ENCODE assay signal across 12 cellular contexts in the genomic region with DNA sequence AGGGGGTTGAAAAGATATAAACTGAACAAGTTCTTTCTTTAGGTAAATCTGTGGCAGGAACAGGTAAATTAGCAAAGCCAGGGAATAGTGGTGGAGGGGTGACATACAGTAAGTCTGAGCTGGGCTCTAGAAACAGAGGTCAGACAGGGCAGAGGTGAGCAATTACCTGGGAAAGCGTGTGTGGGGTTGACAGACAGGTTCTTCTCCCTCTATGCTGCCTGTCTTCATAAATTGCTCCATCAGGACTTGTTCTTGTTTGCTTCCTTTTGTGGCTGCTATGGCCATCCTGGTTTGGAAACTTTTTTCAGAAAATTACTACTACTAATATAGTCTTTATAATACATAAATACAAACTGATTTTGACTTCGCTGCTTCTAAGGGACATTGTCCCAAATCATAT. TPM values are rescaled to one million over a fixed set of nuclear protein-coding genes. Genes with fewer than 3 reads are reported as not detected.
A peak's percentile ranks its signal among the peaks of the same experiment; 100 is the strongest.
DNase-seq lines count a peak whose midpoint lies in the region; ATAC-seq and TF ChIP-seq lines count a peak whose summit lies in the region.
"Had no signal": no experiment of that assay in that cellular context is flagged by ENCODE, and none has a peak within 500 bp of the region (broad histone marks: within the 10 kb centered on the region; RNA-seq: fewer than 3 reads in every experiment).

No MANE protein-coding gene starts in this region.

- H3K4me2 ChIP-seq in OCI-LY3 (ENCODE audit: low read length): peak overlapping the region; percentile 88
- H3K4me2 ChIP-seq in trophoblast cell (ENCODE audit: low read length): no peak overlapping the region

- no peaks in the 10 kb centered on the region for H3K9me3 Mint-ChIP-seq in activated CD4-positive, alpha-beta T cell treated with anti-CD3 and anti-CD28 coated beads for 36 hours (ENCODE audit: low read depth)
- no peaks in the 10 kb centered on the region for H3K9me3 Mint-ChIP-seq in effector memory CD8-positive, alpha-beta T cell

- H3K9me3 ChIP-seq in OCI-LY3 (ENCODE audit: insufficient read depth, low read length) (no peaks in the 10 kb centered on the region), trophoblast cell (ENCODE audit: insufficient read depth, low read depth, low read length) (peaks cover 3% of the 10 kb centered on the region), upper lobe of left lung (no peaks in the 10 kb centered on the region)
- H3K9me3 ChIP-seq: transverse colon had no signal

- H3K79me2 ChIP-seq in OCI-LY3 (ENCODE audit: low read length) (peaks cover 90% of the 10 kb centered on the region), trophoblast cell (ENCODE audit: control insufficient read depth, insufficient read depth, low read length, poor library complexity) (peaks cover 9% of the 10 kb centered on the region)

- TF ChIP-seq EP300 in upper lobe of left lung (IDR thresholded peaks at IDR 0.05): no peak

- H3K36me3 ChIP-seq in OCI-LY3 (replicated peaks; ENCODE audit: low read depth, low read length) (peaks cover 55% of the 10 kb centered on the region), trophoblast cell (ENCODE audit: control insufficient read depth in 1 of 2, insufficient read depth in 2 of 2, low read length in 2 of 2) (peaks cover 7 to 10% of the 10 kb centered on the region in 2 experiments), upper lobe of left lung (peaks cover 3 to 45% (median 12%) of the 10 kb centered on the region in 4 donors)

- H3K27ac ChIP-seq in OCI-LY3 (ENCODE audit: low read length) (peak overlapping the region; percentile 96), trophoblast cell (ENCODE audit: low read depth, low read length) (no peak overlapping the region), upper lobe of left lung (peak overlapping the region in 1 of 4 donors; percentile 11)

- H4K8ac ChIP-seq in trophoblast cell (ENCODE audit: low read depth, low read length): no peak overlapping the region

- CTCF ChIA-PET in activated CD4-positive, alpha-beta T cell treated with anti-CD3 and anti-CD28 coated beads for 36 hours (lab: Charles Lee): interaction anchor here (1.0 kb wide), 1 partner anchor 51 kb away, joined by 4 read pairs; no protein-coding TSS in a partner anchor

- H3K14ac ChIP-seq in trophoblast cell (ENCODE audit: low read length): no peak overlapping the region

- POLR2A ChIA-PET in activated CD4-positive, alpha-beta T cell treated with anti-CD3 and anti-CD28 coated beads for 36 hours (lab: Charles Lee): interaction anchor here (0.6 kb wide), 1 partner anchor 15 kb away, joined by 5 read pairs; no protein-coding TSS in a partner anchor

- intact Hi-C loops in activated CD4-positive, alpha-beta T cell treated with anti-CD3 and anti-CD28 coated beads for 36 hours (cut with DNase I, micrococcal nuclease): no loop called here

- peaks cover 40% of the 10 kb centered on the region for H3K4me1 Mint-ChIP-seq in activated CD4-positive, alpha-beta T cell treated with anti-CD3 and anti-CD28 coated beads for 36 hours
- peaks cover 22 to 39% of the 10 kb centered on the region in 2 donors for H3K4me1 Mint-ChIP-seq in effector memory CD8-positive, alpha-beta T cell (ENCODE audit: low read depth in 2 of 2)

- H3K9ac ChIP-seq in OCI-LY3 (ENCODE audit: low read length): no peak overlapping the region
- H3K9ac ChIP-seq in trophoblast cell (ENCODE audit: low read length): no peak overlapping the region

- H4K12ac ChIP-seq in trophoblast cell (ENCODE audit: low read depth, low read length): no peak overlapping the region

- H3K36me3 Mint-ChIP-seq in activated CD4-positive, alpha-beta T cell treated with anti-CD3 and anti-CD28 coated beads for 36 hours (ENCODE audit: low read depth): peaks cover 56% of the 10 kb centered on the region
- H3K36me3 Mint-ChIP-seq in effector memory CD8-positive, alpha-beta T cell (ENCODE audit: insufficient read depth): peaks cover 75% of the 10 kb centered on the region

- peak overlapping the region; percentile 52 for H3K27ac Mint-ChIP-seq in activated CD4-positive, alpha-beta T cell treated with anti-CD3 and anti-CD28 coated beads for 36 hours
- peak overlapping the region; percentile 1 to 61 for H3K27ac Mint-ChIP-seq in effector memory CD8-positive, alpha-beta T cell

- H3K4me1 ChIP-seq in OCI-LY3 (ENCODE audit: low read length) (peaks cover 31% of the 10 kb centered on the region), trophoblast cell (ENCODE audit: control insufficient read depth in 1 of 2, insufficient read depth in 2 of 2, low read length in 2 of 2) (peaks cover 0 to 5% of the 10 kb centered on the region in 2 experiments), upper lobe of left lung (peaks cover 6 to 15% (median 13%) of the 10 kb centered on the region in 4 donors)

- H2AFZ ChIP-seq in OCI-LY3 (ENCODE audit: low read depth, low read length) (no peak overlapping the region), trophoblast cell (ENCODE audit: insufficient read depth, low read length, poor library complexity) (no peak overlapping the region)

- DNase-seq in activated CD4-positive, alpha-beta T cell treated with anti-CD3 and anti-CD28 coated beads for 36 hours: no peak
- no peak for DNase-seq in activated CD4-positive, alpha-beta T cell treated with anti-CD3 and anti-CD28 coated beads, Interleukin-2, amount 50 U/mL, for 1 hour
- DNase-seq in effector memory CD8-positive, alpha-beta T cell: no peak
- DNase-seq in trophoblast cell (peak; percentile 75 to 76), 8988T (no peak), upper lobe of left lung (no peak), occipital lobe (lab: John Stamatoyannopoulos, UW) (no peak)
- DNase-seq: activated CD8-positive, alpha-beta memory T cell treated with anti-CD3 and anti-CD28 coated beads for 24 hours; aorta; NCI-H2081 treated with DMSO at 0.1 percent for 48 hours; transverse colon had no signal

- no peaks in the 10 kb centered on the region for H3K27me3 Mint-ChIP-seq in activated CD4-positive, alpha-beta T cell treated with anti-CD3 and anti-CD28 coated beads for 36 hours
- H3K27me3 Mint-ChIP-seq in effector memory CD8-positive, alpha-beta T cell: no peaks in the 10 kb centered on the region

- H3K4me3 Mint-ChIP-seq in activated CD4-positive, alpha-beta T cell treated with anti-CD3 and anti-CD28 coated beads for 36 hours: no peak overlapping the region
- peak overlapping the region in 1 of 2 donors; percentile 5 for H3K4me3 Mint-ChIP-seq in effector memory CD8-positive, alpha-beta T cell

- no peak overlapping the region for H3K23ac ChIP-seq in trophoblast cell (ENCODE audit: low read length)

- H4K20me1 ChIP-seq in OCI-LY3 (ENCODE audit: insufficient read depth, low read length): peaks cover 19% of the 10 kb centered on the region

- no peak for TF ChIP-seq CTCF in OCI-LY3 (IDR thresholded peaks at IDR 0.05; ENCODE audit: low read depth, low read length)
- no peak for TF ChIP-seq CTCF in upper lobe of left lung (IDR thresholded peaks at IDR 0.05)

- H3K79me1 ChIP-seq in trophoblast cell (ENCODE audit: low read length): peaks cover 11% of the 10 kb centered on the region

- no peak overlapping the region for H3K4ac ChIP-seq in trophoblast cell (ENCODE audit: low read depth, low read length)

- no peak overlapping the region for H3K18ac ChIP-seq in trophoblast cell (ENCODE audit: low read length)

- no peak overlapping the region for H2BK12ac ChIP-seq in trophoblast cell (ENCODE audit: low read length)

- H3K27me3 ChIP-seq in OCI-LY3 (ENCODE audit: low read depth, low read length) (no peaks in the 10 kb centered on the region), trophoblast cell (ENCODE audit: insufficient read depth, low read length) (no peaks in the 10 kb centered on the region), upper lobe of left lung (no peaks in the 10 kb centered on the region)
- H3K27me3 ChIP-seq: transverse colon had no signal

- WGBS in trophoblast cell (ENCODE audit: extremely low coverage, insufficient coverage, insufficient read length): no CpG with 5 or more reads among the region's 2 CpGs
- 80 to 90% methylated on average over 2 of the region's 2 CpGs for WGBS in upper lobe of left lung, 2 donors

- no peak overlapping the region for H2BK120ac ChIP-seq in trophoblast cell (ENCODE audit: insufficient read depth, low read length, poor library complexity)

- H3K4me3 ChIP-seq in OCI-LY3 (ENCODE audit: low read length) (no peak overlapping the region), trophoblast cell (ENCODE audit: low read depth, low read length) (no peak overlapping the region), upper lobe of left lung (no peak overlapping the region)
- H3K4me3 ChIP-seq: transverse colon had no signal

- no peak overlapping the region for H4K91ac ChIP-seq in trophoblast cell (ENCODE audit: low read depth, low read length)

- H2BK5ac ChIP-seq in trophoblast cell (ENCODE audit: low read depth, low read length, poor library complexity): no peak overlapping the region

- no peak for ATAC-seq in activated CD4-positive, alpha-beta T cell treated with anti-CD3 and anti-CD28 coated beads for 36 hours
- ATAC-seq in effector memory CD8-positive, alpha-beta T cell (replicated peaks): no peak
- ATAC-seq in upper lobe of left lung (ENCODE audit: low FRiP score in 2 of 2): no peak

- no peak for TF ChIP-seq POLR2A in upper lobe of left lung (IDR thresholded peaks at IDR 0.05)

- no peak overlapping the region for H2AK5ac ChIP-seq in trophoblast cell (ENCODE audit: low read length)

RNA-seq across cellular contexts. Expression of gene ANKRD12, which starts 3.4 kb away (rescaled TPM):
- total RNA-seq in activated CD4-positive, alpha-beta T cell treated with anti-CD3 and anti-CD28 coated beads for 36 hours: 10 to 100 TPM; 57.5 to 96.0 TPM
- polyA plus RNA-seq in trophoblast cell (2013): 27.7 and 28.0 TPM in 2 replicates
- total RNA-seq in upper lobe of left lung: 10 to 100 TPM; 32.8 to 80.7 (median 65.6) TPM
- 186 TPM for total RNA-seq in occipital lobe

RNA-seq across cellular contexts. Expression of gene NDUFV2, which starts 30.7 kb away (rescaled TPM):
- 100 to 1,000 TPM; 331 to 372 TPM for total RNA-seq in activated CD4-positive, alpha-beta T cell treated with anti-CD3 and anti-CD28 coated beads for 36 hours
- polyA plus RNA-seq in trophoblast cell (2013): 152 and 159 TPM in 2 replicates
- total RNA-seq in upper lobe of left lung (100 to 1,000 TPM in 4 of 6 donors, 10 to 100 TPM in 2; 45.3 to 154 (median 113) TPM), occipital lobe (95.1 TPM)

Comparison
In these comparisons a context has a peak if more than half of its experiments do, and no peak if none do; other contexts are left out.
1. DNase-seq: peak in trophoblast cell (2 of 2); none in activated CD4-positive, alpha-beta T cell treated with anti-CD3 and anti-CD28 coated beads for 36 hours (single experiment), activated CD4-positive, alpha-beta T cell treated with anti-CD3 and anti-CD28 coated beads, Interleukin-2, amount 50 U/mL, for 1 hour (single experiment), effector memory CD8-positive, alpha-beta T cell (0 of 3), 8988T (single experiment), upper lobe of left lung (0 of 2) and occipital lobe (single experiment).